Comparison of ENCODE assay signal across 17 cellular contexts in the genomic region with DNA sequence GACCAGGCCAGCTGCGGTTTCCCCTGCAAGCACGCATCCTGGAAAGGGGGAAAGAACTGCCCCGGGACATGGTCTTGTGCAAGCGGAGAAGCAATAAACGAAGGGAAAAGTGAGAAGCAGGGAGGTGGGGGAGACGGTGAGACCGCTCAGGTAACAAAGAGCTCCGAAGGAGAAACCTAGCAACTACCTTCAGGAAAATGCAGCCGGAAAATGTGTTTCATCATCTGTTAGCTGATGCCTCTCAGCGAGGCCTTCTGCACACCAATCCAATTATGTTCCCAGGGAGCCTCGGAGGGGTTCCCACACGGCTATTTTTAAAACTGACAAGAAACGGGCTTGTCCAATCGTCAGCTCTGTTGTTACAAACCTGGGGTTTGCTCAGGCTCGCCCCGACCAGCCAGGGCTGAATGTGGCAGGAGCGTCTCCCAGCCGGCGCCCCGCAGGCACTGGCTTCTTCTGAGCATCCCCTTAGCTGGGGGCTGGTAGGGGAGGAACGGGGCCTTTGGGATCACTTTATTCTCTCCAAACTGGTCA. TPM values are rescaled to one million over a fixed set of nuclear protein-coding genes. Genes with fewer than 3 reads are reported as not detected.
DNase-seq lines count a peak whose midpoint lies in the region; ATAC-seq and TF ChIP-seq lines count a peak whose summit lies in the region.
"Had no signal": no experiment of that assay in that cellular context is flagged by ENCODE, and none has a peak within 500 bp of the region (broad histone marks: within the 10 kb centered on the region; RNA-seq: fewer than 3 reads in every experiment).

No MANE protein-coding gene starts in this region.

- no peaks in the 10 kb centered on the region for H3K36me3 ChIP-seq in H7 (replicated peaks; ENCODE audit: control insufficient read depth, insufficient read depth, low read length)
- no peaks in the 10 kb centered on the region; the same call in 1 of the 2 replicates for H3K36me3 ChIP-seq in Panc1 (ENCODE audit: control insufficient read depth, insufficient read depth, low read length)
- no peaks in the 10 kb centered on the region for H3K36me3 ChIP-seq in prostate gland
- H3K36me3 ChIP-seq: BLaER1 treated with 17β-estradiol and CSF1 and Interleukin-3, amounts not matched to agents 10 nM and 100 nM; gastrocnemius medialis had no signal

- intact Hi-C loops in Panc1 (cut with micrococcal nuclease; ENCODE audit: unreplicated experiment) = no loop called here
- intact Hi-C loops in prostate gland (cut with DNase I) = no loop called here

- CTCF ChIA-PET in Panc1 (lab: Charles Lee) = interaction anchor here (0.6 kb wide), 1 partner anchor 14 kb away, joined by 3 read pairs; no protein-coding TSS in a partner anchor

- H3K9me3 ChIP-seq in Panc1 (ENCODE audit: control insufficient read depth, insufficient read depth, low read depth, low read length) = no peaks in the 10 kb centered on the region
- no peaks in the 10 kb centered on the region for H3K9me3 ChIP-seq in prostate gland
- H3K9me3 ChIP-seq: gastrocnemius medialis had no signal

- no TSS peak for BruUV-seq in Panc1 (replicated peaks; lab: Mats Ljungman, UMichigan)

- DNase-seq in H7 (peak; percentile 81), Panc1 (ENCODE audit: low read depth, low spot score) (no peak), glomerular visceral epithelial cell (ENCODE audit: extremely low spot score) (peak; percentile 46), prostate gland (ENCODE audit: low spot score) (peak; percentile 63), NCI-H524 (lab: John Stamatoyannopoulos, UW) (no peak), UCSD-AML1 (lab: John Stamatoyannopoulos, UW; ENCODE audit: unreplicated experiment) (no peak), cortex of kidney (lab: John Stamatoyannopoulos, UW) (no peak), activated gamma-delta T cell (lab: John Stamatoyannopoulos, UW) (no peak)
- DNase-seq: activated CD4-positive, alpha-beta memory T cell treated with anti-CD3 and anti-CD28 coated beads for 36 hours; activated naive CD4-positive, alpha-beta T cell; gastrocnemius medialis; GF-D8; left ventricle myocardium superior; occipital lobe; stimulated activated CD4-positive, alpha-beta T cell treated with anti-CD3 and anti-CD28 coated beads, Interleukin-15, amount 100 ng/mL, for 24 hours had no signal

- POLR2A ChIA-PET in Panc1 (lab: Charles Lee) = interaction anchor here (1.5 kb wide), 1 partner anchor 11 kb away, joined by 3 read pairs; no protein-coding TSS in a partner anchor

- peak overlapping the region; percentile 8; the same call in 1 of the 2 replicates for H3K4me3 ChIP-seq in H7 (ENCODE audit: insufficient read depth, low read depth, low read length)
- H3K4me3 ChIP-seq in Panc1 (ENCODE audit: low read depth in 2 of 2, low read length in 2 of 2) = peak overlapping the region; percentile 72 to 91
- H3K4me3 ChIP-seq in prostate gland = peak overlapping the region in 1 of 2 donors; percentile 12
- H3K4me3 ChIP-seq: BLaER1 treated with 17β-estradiol and CSF1 and Interleukin-3, amounts not matched to agents 10 nM and 100 nM; gastrocnemius medialis had no signal

- H3K27me3 ChIP-seq in H7 (ENCODE audit: control insufficient read depth, insufficient read depth, low read length) = peaks cover 73% of the 10 kb centered on the region
- H3K27me3 ChIP-seq in Panc1 (ENCODE audit: control insufficient read depth, insufficient read depth, low read length) = no peaks in the 10 kb centered on the region
- H3K27me3 ChIP-seq in prostate gland (replicated peaks; ENCODE audit: insufficient read depth) = no peaks in the 10 kb centered on the region

- H3K4me1 ChIP-seq in Panc1 (ENCODE audit: control insufficient read depth, insufficient read depth, low read length) (peaks cover 22% of the 10 kb centered on the region), prostate gland (replicated peaks) (peaks cover 19% of the 10 kb centered on the region)

- in situ Hi-C loops in Panc1 (cut with HindIII; ENCODE audit: low pct_unique_long_range_greater_than_20kb, low sequenced_read_pairs) = loop anchor here (25.0 kb wide), 1 partner anchor 151 kb away; no protein-coding TSS in a partner anchor

- TF ChIP-seq CTCF in Panc1 (IDR thresholded peaks at IDR 0.05) (no peak), prostate gland (IDR thresholded peaks at IDR 0.05) (no peak)

- 28% methylated on average over 21 of the region's 21 CpGs for WGBS in prostate gland

- H3K27ac ChIP-seq in Panc1 (ENCODE audit: low read length) (peak overlapping the region; percentile 98), prostate gland (peak overlapping the region; percentile 83 to 85)
- H3K27ac ChIP-seq: BLaER1 treated with 17β-estradiol and CSF1 and Interleukin-3, amounts not matched to agents 10 nM and 100 nM; gastrocnemius medialis had no signal

- no peak for ATAC-seq in Panc1
- ATAC-seq: gastrocnemius medialis, left ventricle myocardium superior had no signal

- no peak for TF ChIP-seq POLR2A in prostate gland (IDR thresholded peaks at IDR 0.05)

RNA-seq across cellular contexts. Expression of a gene that starts 3.4 kb away (rescaled TPM):
- total RNA-seq in H7 (2014; rRNA removed; shearing (Covaris generic)) = 10.5 and 11.7 TPM in 2 replicates
- total RNA-seq in Panc1 (2021; ENCODE audit: unreplicated experiment) (67.4 TPM), prostate gland (10 to 100 TPM; 26.9 to 52.6 TPM)
- polyA plus RNA-seq in Panc1 (2012; ENCODE audit: insufficient read length) = 76.4 TPM
- total RNA-seq: T-helper 1 cell treated with Interleukin-12 subunit alpha and Interleukin-12 subunit beta and Interleukin-4 antibody, amounts not matched to agents 30 ng/mL and 1 ng/mL, for 36 hours had no signal

Comparison
In these comparisons a context has a peak if more than half of its experiments do, and no peak if none do; other contexts are left out.
1. DNase-seq: peak in H7 (single experiment), glomerular visceral epithelial cell (single experiment) and prostate gland (single experiment); none in Panc1 (single experiment), NCI-H524 (0 of 2), UCSD-AML1 (single experiment), cortex of kidney (single experiment) and activated gamma-delta T cell (single experiment).